17 cellular contexts compared by ENCODE assay signal in the genomic region with DNA sequence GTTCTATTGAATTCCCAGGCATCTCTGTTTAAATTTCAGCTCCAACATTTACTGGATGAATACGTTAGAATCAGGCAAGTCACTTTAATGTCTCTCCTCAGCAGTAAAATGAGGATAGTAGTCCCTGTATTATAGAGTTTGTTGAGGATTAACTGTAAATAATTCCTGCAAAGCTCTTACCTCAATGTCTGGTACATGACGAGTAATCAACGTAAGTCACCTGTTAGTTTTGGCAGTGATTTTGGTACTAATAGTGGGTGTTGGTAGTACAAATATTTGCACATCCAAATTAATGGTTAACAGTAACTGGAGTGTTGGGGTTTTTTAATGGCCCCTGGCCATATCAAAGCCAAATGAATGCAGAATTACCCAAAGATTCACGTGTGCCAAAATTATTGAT.
A peak's percentile ranks its signal among the peaks of the same experiment; 100 is the strongest.
DNase-seq lines count a peak whose midpoint lies in the region; ATAC-seq, FAIRE-seq and TF ChIP-seq lines count a peak whose summit lies in the region.
"Had no signal": no experiment of that assay in that cellular context is flagged by ENCODE, and none has a peak within 500 bp of the region (broad histone marks: within the 10 kb centered on the region; RNA-seq: fewer than 3 reads in every experiment).

No MANE protein-coding gene starts in this region.

- no peak for FAIRE-seq in pancreas (lab: Jason Lieb, UNC)
- FAIRE-seq in urothelium cell line (lab: Jason Lieb, UNC) = no peak

- H3K4me1 ChIP-seq in body of pancreas (peaks cover 16% of the 10 kb centered on the region), pancreas (peaks cover 6 to 12% (median 10%) of the 10 kb centered on the region in 3 donors)
- H3K4me1 ChIP-seq: BLaER1 had no signal

- H3K27ac ChIP-seq in body of pancreas (no peak overlapping the region), pancreas (no peak overlapping the region)
- H3K27ac ChIP-seq: BLaER1 had no signal

- DNase-seq in DMS53 (lab: John Stamatoyannopoulos, UW) = peak; percentile 32
- no peak for DNase-seq in DMS53 treated with DMSO at 0.1 percent for 48 hours (lab: John Stamatoyannopoulos, UW; ENCODE audit: unreplicated experiment)
- peak; percentile 11 for DNase-seq in NCI-H1105 (lab: John Stamatoyannopoulos, UW)
- peak in 1 of 4 donors; percentile 22 for DNase-seq in body of pancreas
- no peak for DNase-seq in pancreas
- DNase-seq in GM03348 (ENCODE audit: low spot score) = no peak
- no peak for DNase-seq in NCI-H1436 treated with DMSO at 0.1 percent for 48 hours (lab: John Stamatoyannopoulos, UW)
- no peak for DNase-seq in urothelium cell line (ENCODE audit: low spot score)
- DNase-seq: CD8-positive, alpha-beta memory T cell; NCI-H2171; NCI-H446; NCI-H82; SK-N-SH; T-cell had no signal

- no peak for TF ChIP-seq CTCF in body of pancreas (IDR thresholded peaks at IDR 0.05)
- no peak for TF ChIP-seq CTCF in pancreas (IDR thresholded peaks at IDR 0.05)

- ATAC-seq in body of pancreas (peak; percentile 79), pancreas (peak; percentile 78 to 90 (median 88))
- ATAC-seq: Panc1, T-cell had no signal

- TF ChIP-seq POLR2A in body of pancreas (IDR thresholded peaks at IDR 0.05) = no peak

- intact Hi-C loops in body of pancreas (cut with DNase I) (no loop called here), pancreas (cut with DNase I) (no loop called here)

- H3K4me3 ChIP-seq in body of pancreas (no peak overlapping the region), pancreas (no peak overlapping the region)
- H3K4me3 ChIP-seq: BLaER1, HAP-1 had no signal

- peaks cover 0 to 3% of the 10 kb centered on the region in 2 donors for H3K27me3 ChIP-seq in body of pancreas
- H3K27me3 ChIP-seq in pancreas = peaks cover 0 to 3% (median 0%) of the 10 kb centered on the region in 4 donors
- H3K27me3 ChIP-seq: BLaER1 had no signal

- H3K9me3 ChIP-seq in body of pancreas (no peaks in the 10 kb centered on the region), pancreas (no peaks in the 10 kb centered on the region)
- H3K9me3 ChIP-seq: BLaER1, HAP-1, SK-N-SH had no signal

- WGBS in body of pancreas, 2 donors = 16 to 19% methylated on average over 4 of the region's 4 CpGs
- WGBS in pancreas, 2 donors = 10 to 15% methylated on average over 4 of the region's 4 CpGs

- H3K36me3 ChIP-seq in body of pancreas (replicated peaks in 1 of 2; ENCODE audit: insufficient read depth in 1 of 2, low read depth in 2 of 2) (no peaks in the 10 kb centered on the region), pancreas (no peaks in the 10 kb centered on the region)
- H3K36me3 ChIP-seq: BLaER1, HAP-1 had no signal

Comparison
In these comparisons a context has a peak if more than half of its experiments do, and no peak if none do; other contexts are left out.
1. DNase-seq: peak in DMS53 (single experiment) and NCI-H1105 (single experiment); none in DMS53 treated with DMSO at 0.1 percent for 48 hours (single experiment), pancreas (0 of 6), GM03348 (single experiment), NCI-H1436 treated with DMSO at 0.1 percent for 48 hours (single experiment) and urothelium cell line (single experiment).